11 cellular contexts compared by ENCODE assay signal in the genomic region with DNA sequence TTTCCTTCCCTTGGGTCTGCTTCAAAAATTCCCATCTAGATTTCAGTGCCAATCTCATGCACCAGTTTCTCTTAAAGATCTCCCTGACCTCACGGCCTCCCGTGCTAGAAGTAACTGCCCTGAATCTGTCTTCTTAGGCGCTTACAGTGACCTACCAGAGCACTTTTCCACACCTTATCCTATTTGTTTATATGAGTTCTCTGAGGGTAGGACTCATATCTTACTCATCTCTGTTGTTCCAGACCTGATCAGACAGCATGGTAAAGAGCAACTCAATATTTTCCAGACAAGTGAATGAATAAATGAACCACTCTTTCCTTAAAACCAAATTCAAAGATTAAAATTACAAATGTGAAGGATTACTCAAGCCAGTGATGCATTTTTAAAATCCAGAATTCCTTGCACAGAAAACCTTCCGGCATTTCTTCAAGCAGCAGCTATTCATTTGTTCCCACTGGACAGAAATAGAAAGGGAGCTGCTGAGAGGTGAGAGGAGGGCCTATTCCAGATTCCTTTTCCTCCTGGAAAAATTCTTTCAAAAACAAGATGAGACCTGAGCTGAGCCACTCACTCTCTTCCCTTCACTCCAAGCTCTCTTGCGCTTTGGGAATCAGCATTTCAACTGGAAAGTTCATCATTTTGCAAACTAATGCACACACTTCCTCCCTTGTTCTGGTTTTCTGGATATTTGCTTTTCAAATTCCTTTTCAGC.
A peak's percentile ranks its signal among the peaks of the same experiment; 100 is the strongest.
DNase-seq lines count a peak whose midpoint lies in the region; ATAC-seq, FAIRE-seq and TF ChIP-seq lines count a peak whose summit lies in the region.
"Had no signal": no experiment of that assay in that cellular context is flagged by ENCODE, and none has a peak within 500 bp of the region (broad histone marks: within the 10 kb centered on the region; RNA-seq: fewer than 3 reads in every experiment).

No MANE protein-coding gene starts in this region.

- peaks cover 0 to 7% of the 10 kb centered on the region in 2 donors for H3K36me3 Mint-ChIP-seq in CD4-positive, alpha-beta memory T cell
- H3K36me3 Mint-ChIP-seq in dendritic cell treated with granulocyte-macrophage colony-stimulating factor and Interleukin-4, amounts not matched to agents 40 ng/mL and 50 ng/mL, for 4 days (ENCODE audit: low read depth), result peaks cover 14% of the 10 kb centered on the region

- H3K36me3 ChIP-seq in CD4-positive, alpha-beta memory T cell (ENCODE audit: insufficient read depth, low read length), result no peaks in the 10 kb centered on the region
- H3K36me3 ChIP-seq in MM.1S (replicated peaks; ENCODE audit: insufficient read depth, low read length), result no peaks in the 10 kb centered on the region

- H3K27ac Mint-ChIP-seq in CD4-positive, alpha-beta memory T cell, result peak overlapping the region; percentile 82 to 98 (median 94)
- H3K27ac Mint-ChIP-seq in dendritic cell treated with granulocyte-macrophage colony-stimulating factor and Interleukin-4, amounts not matched to agents 40 ng/mL and 50 ng/mL, for 4 days, result peak overlapping the region; percentile 86

- no peaks in the 10 kb centered on the region for H3K9me2 ChIP-seq in MM.1S (replicated peaks; ENCODE audit: insufficient read depth, low read length)

- peak overlapping the region in 1 of 2 donors; percentile 78 for H3K4me3 ChIP-seq in CD4-positive, alpha-beta memory T cell (ENCODE audit: low read length in 2 of 2)
- peak overlapping the region; percentile 77 for H3K4me3 ChIP-seq in MM.1S (ENCODE audit: low read length)
- H3K4me3 ChIP-seq: SK-N-MC had no signal

- no peaks in the 10 kb centered on the region for H3K27me3 ChIP-seq in CD4-positive, alpha-beta memory T cell (ENCODE audit: insufficient read depth, low read length)
- H3K27me3 ChIP-seq in MM.1S (replicated peaks; ENCODE audit: insufficient read depth, low read length), result no peaks in the 10 kb centered on the region

- no peaks in the 10 kb centered on the region for H3K9me3 ChIP-seq in CD4-positive, alpha-beta memory T cell (ENCODE audit: control insufficient read depth in 1 of 2, low read length in 2 of 2)
- H3K9me3 ChIP-seq in MM.1S (replicated peaks; ENCODE audit: insufficient read depth, low read length), result no peaks in the 10 kb centered on the region

- DNase-seq in CD4-positive, alpha-beta memory T cell, result no peak
- DNase-seq in MM.1S (no peak), omental fat pad (ENCODE audit: low spot score) (no peak), frontal cortex (ENCODE audit: low spot score in 2 of 2) (no peak), NCI-H1436 (lab: John Stamatoyannopoulos, UW) (no peak)
- DNase-seq: DMS153, NCI-H1436 treated with DMSO at 0.1 percent for 48 hours had no signal

- H3K4me2 ChIP-seq in MM.1S (ENCODE audit: low read depth, low read length), result peak overlapping the region; percentile 53; the same call in 1 of the 2 replicates

- H3K27me3 Mint-ChIP-seq in CD4-positive, alpha-beta memory T cell, result no peaks in the 10 kb centered on the region
- H3K27me3 Mint-ChIP-seq in dendritic cell treated with granulocyte-macrophage colony-stimulating factor and Interleukin-4, amounts not matched to agents 40 ng/mL and 50 ng/mL, for 4 days, result no peaks in the 10 kb centered on the region

- H3K79me2 ChIP-seq in MM.1S (ENCODE audit: low read length), result 0 out of 2 replicates have a peak, but pooled peaks cover 7% of the 10 kb centered on the region

- H4K20me1 ChIP-seq in MM.1S (ENCODE audit: insufficient read depth, low read length), result no peaks in the 10 kb centered on the region

- peak overlapping the region; percentile 12; the same call in 1 of the 2 replicates for H3K9ac ChIP-seq in MM.1S (ENCODE audit: low read length)

- peaks cover 74% of the 10 kb centered on the region for H3K4me1 ChIP-seq in CD4-positive, alpha-beta memory T cell (ENCODE audit: insufficient read depth, low read length)
- H3K4me1 ChIP-seq in MM.1S (ENCODE audit: low read length), result peaks cover 10% of the 10 kb centered on the region; the same call in 1 of the 2 replicates

- H3K9me3 Mint-ChIP-seq in CD4-positive, alpha-beta memory T cell, result no peaks in the 10 kb centered on the region
- H3K9me3 Mint-ChIP-seq in dendritic cell treated with granulocyte-macrophage colony-stimulating factor and Interleukin-4, amounts not matched to agents 40 ng/mL and 50 ng/mL, for 4 days, result no peaks in the 10 kb centered on the region

- H3K4me3 Mint-ChIP-seq in CD4-positive, alpha-beta memory T cell, result peak overlapping the region; percentile 93 to 97 (median 96)
- H3K4me3 Mint-ChIP-seq in dendritic cell treated with granulocyte-macrophage colony-stimulating factor and Interleukin-4, amounts not matched to agents 40 ng/mL and 50 ng/mL, for 4 days, result peak overlapping the region; percentile 37

- TF ChIP-seq CTCF in MM.1S (IDR thresholded peaks at IDR 0.05; ENCODE audit: low read length) (no peak), omental fat pad (IDR thresholded peaks at IDR 0.05) (no peak)

- H3K27ac ChIP-seq in CD4-positive, alpha-beta memory T cell (ENCODE audit: low read depth, low read length), result peak overlapping the region; percentile 73
- H3K27ac ChIP-seq in MM.1S (ENCODE audit: low read length), result peak overlapping the region; percentile 9; the same call in 1 of the 2 replicates
- H3K27ac ChIP-seq: SK-N-MC had no signal

- H3F3A ChIP-seq in MM.1S (ENCODE audit: insufficient read depth, low read length), result peaks cover 8% of the 10 kb centered on the region; the same call in 1 of the 2 replicates

- CTCF ChIA-PET in CD4-positive, alpha-beta memory T cell (lab: Charles Lee; ENCODE audit: partially characterized antibody), result interaction anchor here (0.7 to 6.5 kb wide), 40 partner anchors 8 to 990 kb away, joined by 3 to 117 read pairs (median 4); partner anchors contain the start of gene ELMO1

- FAIRE-seq in frontal cortex (lab: Jason Lieb, UNC), result no peak

- ATAC-seq in omental fat pad (ENCODE audit: low FRiP score), result peak; percentile 18
- no peak for ATAC-seq in HG03521 (IDR thresholded peaks at IDR 0.05; ENCODE audit: unreplicated experiment)
- no peak for ATAC-seq in GM21576 (IDR thresholded peaks at IDR 0.05; ENCODE audit: unreplicated experiment)

- H3K4me1 Mint-ChIP-seq in CD4-positive, alpha-beta memory T cell, result peaks cover 62 to 96% (median 83%) of the 10 kb centered on the region in 4 donors
- H3K4me1 Mint-ChIP-seq in dendritic cell treated with granulocyte-macrophage colony-stimulating factor and Interleukin-4, amounts not matched to agents 40 ng/mL and 50 ng/mL, for 4 days (ENCODE audit: low read depth), result peaks cover 97% of the 10 kb centered on the region

- intact Hi-C loops in CD4-positive, alpha-beta memory T cell (cut with micrococcal nuclease), result loop anchor here (1.0 to 5.0 kb wide), 10 partner anchors 12 to 867 kb away; partner anchors contain the start of gene ELMO1
- intact Hi-C loops in dendritic cell treated with granulocyte-macrophage colony-stimulating factor and Interleukin-4, amounts not matched to agents 40 ng/mL and 50 ng/mL, for 4 days (cut with micrococcal nuclease), result loop anchor here (2.0 to 10.0 kb wide), 3 partner anchors 37 to 145 kb away; no protein-coding TSS in a partner anchor

- peak overlapping the region; percentile 92 for H2AFZ ChIP-seq in MM.1S (ENCODE audit: low read length)

- POLR2A ChIA-PET in CD4-positive, alpha-beta memory T cell (lab: Charles Lee; ENCODE audit: partially characterized antibody), result interaction anchor here (0.6 to 6.3 kb wide), 16 partner anchors 9 to 714 kb away, joined by 3 to 123 read pairs (median 4); partner anchors contain the start of gene ELMO1
